8 cellular contexts compared by ENCODE assay signal in the genomic region with DNA sequence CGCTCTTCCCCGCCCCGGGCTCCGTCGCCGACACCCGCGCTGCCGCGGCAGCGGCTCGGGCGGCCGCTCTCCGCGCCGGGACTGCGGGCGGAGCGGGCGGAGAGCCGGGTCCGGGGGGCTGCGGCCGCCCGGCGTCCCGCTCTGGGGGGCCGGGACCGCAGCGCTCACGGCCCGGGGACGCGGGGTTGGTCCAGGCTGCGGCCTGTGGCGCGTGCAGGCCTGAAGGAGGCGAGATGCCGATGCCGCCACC. TPM values are rescaled to one million over a fixed set of nuclear protein-coding genes. Genes with fewer than 3 reads are reported as not detected.
A peak's percentile ranks its signal among the peaks of the same experiment; 100 is the strongest.
DNase-seq lines count a peak whose midpoint lies in the region; ATAC-seq and TF ChIP-seq lines count a peak whose summit lies in the region.

No MANE protein-coding gene starts in this region.

- H3K79me2 ChIP-seq in DOHH2 (ENCODE audit: control insufficient read depth, low read length) = peaks cover 54% of the 10 kb centered on the region

- H3K9me3 ChIP-seq in DOHH2 (ENCODE audit: control insufficient read depth, insufficient read depth, low read length) = no peaks in the 10 kb centered on the region
- H3K9me3 ChIP-seq in Panc1 (ENCODE audit: control insufficient read depth, insufficient read depth, low read depth, low read length) = no peaks in the 10 kb centered on the region

- peak overlapping the region; percentile 24 for H3K9ac ChIP-seq in rectal smooth muscle tissue (ENCODE audit: low read length)

- peak overlapping the region; percentile 89 for H3K27ac ChIP-seq in DOHH2 (ENCODE audit: low read depth, low read length)
- H3K27ac ChIP-seq in Panc1 (ENCODE audit: low read length) = no peak overlapping the region
- peak overlapping the region; percentile 75 for H3K27ac ChIP-seq in rectal smooth muscle tissue (ENCODE audit: low read depth, low read length)

- H3K4me1 ChIP-seq in DOHH2 (ENCODE audit: control insufficient read depth, low read length) (peaks cover 56% of the 10 kb centered on the region), Panc1 (ENCODE audit: control insufficient read depth, insufficient read depth, low read length) (peaks cover 40% of the 10 kb centered on the region), rectal smooth muscle tissue (ENCODE audit: control insufficient read depth, insufficient read depth, low read length) (peaks cover 11% of the 10 kb centered on the region)

- H3K9me2 ChIP-seq in DOHH2 (replicated peaks; ENCODE audit: control insufficient read depth, low read length) = no peaks in the 10 kb centered on the region

- ATAC-seq in Panc1 = no peak

- BruUV-seq in Panc1 (replicated peaks; lab: Mats Ljungman, UMichigan) = no TSS peak

- POLR2A ChIA-PET in Panc1 (lab: Charles Lee) = interaction anchor here (0.6 to 0.7 kb wide), 3 partner anchors 40 to 112 kb away, joined by 3 to 7 read pairs (median 5); no protein-coding TSS in a partner anchor

- intact Hi-C loops in Panc1 (cut with micrococcal nuclease; ENCODE audit: unreplicated experiment) = no loop called here

- TF ChIP-seq CTCF in DOHH2 (IDR thresholded peaks at IDR 0.05; ENCODE audit: low read depth, low read length, poor library complexity, severe bottlenecking) = no peak
- TF ChIP-seq CTCF in Panc1 (IDR thresholded peaks at IDR 0.05) = no peak
- TF ChIP-seq CTCF in fibroblast of villous mesenchyme (IDR thresholded peaks at IDR 0.05; ENCODE audit: insufficient read depth, low read depth, low read length) = no peak

- no peak for DNase-seq in Panc1 (ENCODE audit: low read depth, low spot score)
- DNase-seq in fibroblast of villous mesenchyme (ENCODE audit: low read depth) = no peak
- DNase-seq in cerebellar cortex (ENCODE audit: low spot score) = no peak
- no peak for DNase-seq in NCI-H526 treated with DMSO at 0.1 percent for 48 hours (lab: John Stamatoyannopoulos, UW)
- DNase-seq in DMS114 treated with DMSO at 0.1 percent for 48 hours (lab: John Stamatoyannopoulos, UW; ENCODE audit: unreplicated experiment) = no peak
- DNase-seq in stimulated activated CD4-positive, alpha-beta T cell treated with anti-CD3 and anti-CD28 coated beads, Interleukin-15, amount 100 ng/mL, for 24 hours = no peak

- H3F3A ChIP-seq in DOHH2 (ENCODE audit: control insufficient read depth, insufficient read depth) = peaks cover 9% of the 10 kb centered on the region; the same call in 1 of the 2 replicates

- H3K36me3 ChIP-seq in DOHH2 (ENCODE audit: control insufficient read depth, low read length) (peaks cover 36% of the 10 kb centered on the region), Panc1 (ENCODE audit: control insufficient read depth, insufficient read depth, low read length) (peaks cover 7% of the 10 kb centered on the region; the same call in 1 of the 2 replicates), rectal smooth muscle tissue (ENCODE audit: control insufficient read depth, insufficient read depth, low read length) (no peaks in the 10 kb centered on the region)

- CTCF ChIA-PET in Panc1 (lab: Charles Lee) = no interaction called here

- H3K4me2 ChIP-seq in DOHH2 (ENCODE audit: low read length) = peak overlapping the region; percentile 72

- peaks cover 17% of the 10 kb centered on the region for H4K20me1 ChIP-seq in DOHH2 (ENCODE audit: control insufficient read depth, insufficient read depth, low read depth, low read length)

- in situ Hi-C loops in Panc1 (cut with HindIII; ENCODE audit: low pct_unique_long_range_greater_than_20kb, low sequenced_read_pairs) = loop anchor here (25.0 kb wide), 1 partner anchor 93 kb away; no protein-coding TSS in a partner anchor

- H3K27me3 ChIP-seq in DOHH2 (ENCODE audit: control insufficient read depth, low read length) (no peaks in the 10 kb centered on the region), Panc1 (ENCODE audit: control insufficient read depth, insufficient read depth, low read length) (no peaks in the 10 kb centered on the region), rectal smooth muscle tissue (ENCODE audit: control insufficient read depth, insufficient read depth, low read length) (no peaks in the 10 kb centered on the region)

- peak overlapping the region; percentile 99 for H3K4me3 ChIP-seq in DOHH2 (ENCODE audit: low read length)
- peak overlapping the region; percentile 75 to 78 for H3K4me3 ChIP-seq in Panc1 (ENCODE audit: low read depth in 2 of 2, low read length in 2 of 2)
- peak overlapping the region; percentile 67 for H3K4me3 ChIP-seq in fibroblast of villous mesenchyme (ENCODE audit: low read depth, low read length)
- peak overlapping the region; percentile 94 for H3K4me3 ChIP-seq in rectal smooth muscle tissue (ENCODE audit: low read length)

RNA-seq across cellular contexts. Expression of gene GALNT7, which starts 0.5 kb away (rescaled TPM):
- total RNA-seq in Panc1 (2021; ENCODE audit: unreplicated experiment) (156 TPM), fibroblast of villous mesenchyme (13.9 and 23.3 TPM in 2 replicates)
- polyA plus RNA-seq in Panc1 (2012; ENCODE audit: insufficient read length) = 83.0 TPM
